Comparison of ENCODE assay signal across 28 cellular contexts in the genomic region with DNA sequence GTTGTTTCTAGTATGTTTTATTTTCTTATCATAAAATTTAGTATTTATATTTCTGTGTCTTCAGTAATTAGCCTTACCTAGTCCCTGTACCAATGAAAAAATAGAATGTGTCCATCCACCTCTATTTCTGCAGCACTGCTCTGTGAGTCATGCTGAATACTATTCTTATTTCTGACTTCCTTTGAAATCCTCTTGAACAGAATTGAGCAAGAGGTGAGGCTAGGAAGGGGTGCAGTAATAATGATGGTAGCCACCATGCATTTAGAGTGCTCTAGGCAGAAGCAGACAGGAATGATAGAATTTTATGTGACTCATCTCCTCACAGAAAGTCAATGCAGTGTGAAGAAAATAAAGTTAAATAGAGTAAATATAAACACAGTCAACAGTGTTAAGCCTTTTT. TPM values are rescaled to one million over a fixed set of nuclear protein-coding genes. Genes with fewer than 3 reads are reported as not detected.
DNase-seq lines count a peak whose midpoint lies in the region; ATAC-seq and TF ChIP-seq lines count a peak whose summit lies in the region.
"Had no signal": no experiment of that assay in that cellular context is flagged by ENCODE, and none has a peak within 500 bp of the region (broad histone marks: within the 10 kb centered on the region; RNA-seq: fewer than 3 reads in every experiment).

No MANE protein-coding gene starts in this region.

- no peak for TF ChIP-seq POLR2A in gastroesophageal sphincter (IDR thresholded peaks at IDR 0.05)

- H3K36me3 ChIP-seq in gastroesophageal sphincter = no peaks in the 10 kb centered on the region
- H3K36me3 ChIP-seq: adrenal gland, brain microvascular endothelial cell, gastrocnemius medialis, neural progenitor cell had no signal

- H3K9me3 ChIP-seq in gastroesophageal sphincter = peaks cover 0 to 5% (median 0%) of the 10 kb centered on the region in 3 donors
- H3K9me3 ChIP-seq: adrenal gland, gastrocnemius medialis had no signal

- H3K27me3 ChIP-seq in gastroesophageal sphincter = no peaks in the 10 kb centered on the region
- H3K27me3 ChIP-seq: adrenal gland, brain microvascular endothelial cell, gastrocnemius medialis, hepatocyte, neural progenitor cell had no signal

- H3K27ac ChIP-seq in gastroesophageal sphincter = no peak overlapping the region
- H3K27ac ChIP-seq: adrenal gland, brain microvascular endothelial cell, gastrocnemius medialis, hepatocyte, neural progenitor cell, VCaP had no signal

- no peak for TF ChIP-seq EP300 in gastroesophageal sphincter (IDR thresholded peaks at IDR 0.05)

- H3K4me3 ChIP-seq in epithelial cell of proximal tubule (ENCODE audit: low read depth, low read length) (no peak overlapping the region), gastroesophageal sphincter (no peak overlapping the region)
- H3K4me3 ChIP-seq: adrenal gland, gastrocnemius medialis, hepatocyte, neural progenitor cell had no signal

- DNase-seq in EH (ENCODE audit: low read depth) = peak; percentile 20
- peak; percentile 52 for DNase-seq in HS-5 (ENCODE audit: low read depth)
- peak; percentile 27 for DNase-seq in NOMO-1 treated with dmso at 0.1 percent for 144 hours (lab: John Stamatoyannopoulos, UW; ENCODE audit: unreplicated experiment)
- DNase-seq in epithelial cell of proximal tubule (ENCODE audit: low read depth) = peak; percentile 37
- no peak for DNase-seq in RKO (ENCODE audit: low spot score)
- DNase-seq: activated CD4-positive, alpha-beta T cell treated with anti-CD3 and anti-CD28 coated beads, Interleukin-2, amount 10 ng/mL, durations not matched to agents 24 days and 14 days; activated naive CD4-positive, alpha-beta T cell; activated T-cell treated with anti-CD3 and anti-CD28 coated beads, Interleukin-2, amount 50 U/mL, for 48 hours; adrenal gland; brain microvascular endothelial cell; CD4-positive, CD25-positive, alpha-beta regulatory T cell; gastrocnemius medialis; H7; mesenchymal stem cell; NCI-H1092; NCI-H1930; NCI-H526; NK-92 treated with Interleukin-12 subunit alpha and Interleukin-12 subunit beta, amount 100 ng/mL, for 24 hours; right cardiac atrium; SK-N-SH; stimulated activated CD4-positive, alpha-beta T cell treated with anti-CD3 and anti-CD28 coated beads, Interleukin-4, amount 100 ng/mL, for 1 hour; T-helper 2 cell had no signal

- H3K4me1 ChIP-seq in gastroesophageal sphincter = no peaks in the 10 kb centered on the region
- H3K4me1 ChIP-seq: adrenal gland, gastrocnemius medialis, neural progenitor cell had no signal

- no peak for ATAC-seq in gastroesophageal sphincter
- no peak for ATAC-seq in HG02840 (IDR thresholded peaks at IDR 0.05; ENCODE audit: low FRiP score, unreplicated experiment)
- ATAC-seq in GM19023 (IDR thresholded peaks at IDR 0.05; ENCODE audit: unreplicated experiment) = no peak
- ATAC-seq: gastrocnemius medialis, right cardiac atrium had no signal

- TF ChIP-seq CTCF in epithelial cell of proximal tubule (conservative IDR thresholded peaks at IDR 0.05; ENCODE audit: low read depth, low read length) (no peak), gastroesophageal sphincter (IDR thresholded peaks at IDR 0.05) (no peak)

RNA-seq across cellular contexts. Expression of gene OR5P3, which starts 40.4 kb away (rescaled TPM):
- total RNA-seq in epithelial cell of proximal tubule (not detected in 2 replicates), gastroesophageal sphincter (not detected)
- total RNA-seq: activated CD4-positive, alpha-beta T cell treated with anti-CD3 and anti-CD28 coated beads, Interleukin-2, amount 10 ng/mL, durations not matched to agents 24 days and 14 days; adrenal gland; CD4-positive, CD25-positive, alpha-beta regulatory T cell; gastrocnemius medialis; right cardiac atrium had no signal
